In genomic region chr18:59220784-59221765, GRCh38 we compare ENCODE assay signal across 1 cellular context.
TF ChIP-seq lines count a peak whose summit lies in the region.

No MANE protein-coding gene starts in this region.

TF ChIP-seq in H1, 55 proteins besides CTCF, POLR2A, EP300 and RAD21 (continued from another document):
- TF ChIP-seq, protein P1, sequence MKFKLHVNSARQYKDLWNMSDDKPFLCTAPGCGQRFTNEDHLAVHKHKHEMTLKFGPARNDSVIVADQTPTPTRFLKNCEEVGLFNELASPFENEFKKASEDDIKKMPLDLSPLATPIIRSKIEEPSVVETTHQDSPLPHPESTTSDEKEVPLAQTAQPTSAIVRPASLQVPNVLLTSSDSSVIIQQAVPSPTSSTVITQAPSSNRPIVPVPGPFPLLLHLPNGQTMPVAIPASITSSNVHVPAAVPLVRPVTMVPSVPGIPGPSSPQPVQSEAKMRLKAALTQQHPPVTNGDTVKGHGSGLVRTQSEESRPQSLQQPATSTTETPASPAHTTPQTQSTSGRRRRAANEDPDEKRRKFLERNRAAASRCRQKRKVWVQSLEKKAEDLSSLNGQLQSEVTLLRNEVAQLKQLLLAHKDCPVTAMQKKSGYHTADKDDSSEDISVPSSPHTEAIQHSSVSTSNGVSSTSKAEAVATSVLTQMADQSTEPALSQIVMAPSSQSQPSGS (IDR thresholded peaks at IDR 0.05; ENCODE audit: low read length), result no peak
- TF ChIP-seq SP1 (IDR thresholded peaks at IDR 0.05; ENCODE audit: low read depth, low read length) (no peak), KDM4A (IDR thresholded peaks at IDR 0.05; ENCODE audit: low read depth, low read length, severe bottlenecking) (peak; percentile 90), CHD2 (IDR thresholded peaks at IDR 0.05; ENCODE audit: low read length) (no peak), ASH2L (IDR thresholded peaks at IDR 0.05; ENCODE audit: low read length) (no peak), CBX8 (IDR thresholded peaks at IDR 0.05; ENCODE audit: borderline replicate concordance, low read depth, low read length) (peak; percentile 52; the same call in 1 of the 2 replicates), SIN3A (conservative IDR thresholded peaks at IDR 0.05 in 1 of 2, IDR thresholded peaks at IDR 0.05 in 1 of 2; ENCODE audit: low read depth in 1 of 2, low read length in 2 of 2) (0 out of 4 replicates have a peak, but pooled peaks of 1 of the 2 experiments have one; percentile 23), RXRA (IDR thresholded peaks at IDR 0.05; ENCODE audit: insufficient read depth, low read depth, low read length) (no peak), MAFK (IDR thresholded peaks at IDR 0.05; ENCODE audit: low read depth, low read length) (no peak), GABPA (IDR thresholded peaks at IDR 0.05; ENCODE audit: borderline replicate concordance, insufficient read depth, low read length) (peak; percentile 31; the same call in 1 of the 2 replicates), CEBPB (IDR thresholded peaks at IDR 0.05; ENCODE audit: low read depth, low read length) (no peak), RNF2 (IDR thresholded peaks at IDR 0.05; ENCODE audit: borderline replicate concordance, low read depth, low read length, missing control alignments, poor library complexity, severe bottlenecking) (peak; percentile 83), SP2 (IDR thresholded peaks at IDR 0.05; ENCODE audit: low read length) (no peak), CBX5 (IDR thresholded peaks at IDR 0.05; ENCODE audit: low read depth, low read length) (no peak), RFX5 (IDR thresholded peaks at IDR 0.05; ENCODE audit: borderline replicate concordance, low read depth, low read length) (no peak), POLR2AphosphoS5 (IDR thresholded peaks at IDR 0.05; ENCODE audit: low read depth, low read length) (no peak), YY1 (IDR thresholded peaks at IDR 0.05; ENCODE audit: low read depth, low read length) (no peak), SP4 (IDR thresholded peaks at IDR 0.05; ENCODE audit: low read length) (no peak), KDM1A (IDR thresholded peaks at IDR 0.05; ENCODE audit: borderline replicate concordance, low read length) (no peak), CREB1 (IDR thresholded peaks at IDR 0.05) (no peak), SUZ12 (IDR thresholded peaks at IDR 0.05; ENCODE audit: low read length) (peak; percentile 99), FOSL1 (IDR thresholded peaks at IDR 0.05; ENCODE audit: insufficient read depth, low read depth, low read length) (no peak)
- TF ChIP-seq, protein P2, sequence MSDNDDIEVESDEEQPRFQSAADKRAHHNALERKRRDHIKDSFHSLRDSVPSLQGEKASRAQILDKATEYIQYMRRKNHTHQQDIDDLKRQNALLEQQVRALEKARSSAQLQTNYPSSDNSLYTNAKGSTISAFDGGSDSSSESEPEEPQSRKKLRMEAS (IDR thresholded peaks at IDR 0.05), result no peak
